Comparison of ENCODE assay signal across 10 cellular contexts in genomic region chr12:64730585-64730964, GRCh38. TPM values are rescaled to one million over a fixed set of nuclear protein-coding genes. Genes with fewer than 3 reads are reported as not detected.
DNase-seq lines count a peak whose midpoint lies in the region; ATAC-seq, FAIRE-seq and TF ChIP-seq lines count a peak whose summit lies in the region.
"Had no signal": no experiment of that assay in that cellular context is flagged by ENCODE, and none has a peak within 500 bp of the region (broad histone marks: within the 10 kb centered on the region; RNA-seq: fewer than 3 reads in every experiment).

No MANE protein-coding gene starts in this region.

- no peak for FAIRE-seq in GM12878 (lab: Jason Lieb, UNC)

- H3K9me3 ChIP-seq in GM12878 (replicated peaks; ENCODE audit: control insufficient read depth, insufficient read depth, low read length) (no peaks in the 10 kb centered on the region), MG63 (no peaks in the 10 kb centered on the region)

- no peaks in the 10 kb centered on the region for H3K79me2 ChIP-seq in GM12878 (ENCODE audit: control insufficient read depth, insufficient read depth, low read length)

- H3K27ac Mint-ChIP-seq in activated naive CD4-positive, alpha-beta T cell treated with anti-CD3 and anti-CD28 coated beads, Interleukin-2, amount 10 ng/mL, durations not matched to agents 7 days and 5 days = peak overlapping the region; percentile 93
- H3K27ac Mint-ChIP-seq in stimulated activated naive CD8-positive, alpha-beta T cell treated with anti-CD3 and anti-CD28 coated beads, Interleukin-15, Interleukin-2, amounts not matched to agents 100 ng/mL and 50 ng/mL, for 24 hours = peak overlapping the region; percentile 82

- no peak for TF ChIP-seq CTCF in GM12878 (IDR thresholded peaks at IDR 0.05 in 2 of 3, conservative IDR thresholded peaks at IDR 0.05 in 1 of 3; ENCODE audit: control insufficient read depth in 2 of 3, extremely low read depth in 1 of 3, insufficient read depth in 1 of 3, low read depth in 3 of 3, low read length in 3 of 3)

- peak overlapping the region; percentile 77 for H2AFZ ChIP-seq in GM12878 (ENCODE audit: control insufficient read depth, low read depth, low read length)

- H3K36me3 ChIP-seq in GM12878 (ENCODE audit: control insufficient read depth in 2 of 2, insufficient read depth in 2 of 2, low read length in 1 of 2) (peaks cover 0 to 7% of the 10 kb centered on the region in 2 experiments; a peak in 1 of 4 replicates), MG63 (peaks cover under 1% of the 10 kb centered on the region)

- H3K36me3 Mint-ChIP-seq in activated naive CD4-positive, alpha-beta T cell treated with anti-CD3 and anti-CD28 coated beads, Interleukin-2, amount 10 ng/mL, durations not matched to agents 7 days and 5 days = peaks cover 46% of the 10 kb centered on the region
- H3K36me3 Mint-ChIP-seq in stimulated activated naive CD8-positive, alpha-beta T cell treated with anti-CD3 and anti-CD28 coated beads, Interleukin-15, Interleukin-2, amounts not matched to agents 100 ng/mL and 50 ng/mL, for 24 hours (ENCODE audit: low read depth) = peaks cover 51% of the 10 kb centered on the region

- H3K4me1 Mint-ChIP-seq in activated naive CD4-positive, alpha-beta T cell treated with anti-CD3 and anti-CD28 coated beads, Interleukin-2, amount 10 ng/mL, durations not matched to agents 7 days and 5 days = peaks cover 20% of the 10 kb centered on the region
- peaks cover 18% of the 10 kb centered on the region for H3K4me1 Mint-ChIP-seq in stimulated activated naive CD8-positive, alpha-beta T cell treated with anti-CD3 and anti-CD28 coated beads, Interleukin-15, Interleukin-2, amounts not matched to agents 100 ng/mL and 50 ng/mL, for 24 hours (ENCODE audit: low read depth)

- CTCF ChIA-PET in activated naive CD4-positive, alpha-beta T cell treated with anti-CD3 and anti-CD28 coated beads, Interleukin-2, amount 10 ng/mL, durations not matched to agents 7 days and 5 days (lab: Charles Lee) = interaction anchor here (1.0 kb wide), 1 partner anchor 181 kb away, joined by 4 read pairs; no protein-coding TSS in a partner anchor
- CTCF ChIA-PET in GM12878 (lab: Yijun Ruan, JAX) = no interaction called here

- 100% methylated on average over 2 of the region's 2 CpGs for WGBS in GM12878 (ENCODE audit: insufficient coverage, insufficient replicate concordance, low lambda C conversion rate, missing lambda C conversion rate)

- H3K4me3 ChIP-seq in GM12878 (no peak overlapping the region), MG63 (no peak overlapping the region)

- H3K4me2 ChIP-seq in GM12878 (ENCODE audit: control insufficient read depth, insufficient read depth) = peak overlapping the region; percentile 67

- H3K27me3 ChIP-seq in GM12878 (replicated peaks in 1 of 2; ENCODE audit: control insufficient read depth in 2 of 2, insufficient read depth in 2 of 2, low read length in 1 of 2) (no peaks in the 10 kb centered on the region), MG63 (no peaks in the 10 kb centered on the region)

- no peak for TF ChIP-seq RAD21 in GM12878 (IDR thresholded peaks at IDR 0.05; ENCODE audit: insufficient read depth, low read depth, low read length)

- H3K4me3 Mint-ChIP-seq in activated naive CD4-positive, alpha-beta T cell treated with anti-CD3 and anti-CD28 coated beads, Interleukin-2, amount 10 ng/mL, durations not matched to agents 7 days and 5 days = no peak overlapping the region
- H3K4me3 Mint-ChIP-seq in stimulated activated naive CD8-positive, alpha-beta T cell treated with anti-CD3 and anti-CD28 coated beads, Interleukin-15, Interleukin-2, amounts not matched to agents 100 ng/mL and 50 ng/mL, for 24 hours = peak overlapping the region; percentile 35

- POLR2A ChIA-PET in GM12878 (lab: Charles Lee) = interaction anchor here (0.6 kb wide), 4 partner anchors 23 to 287 kb away, joined by 3 to 6 read pairs (median 4); no protein-coding TSS in a partner anchor

- DNase-seq in activated naive CD4-positive, alpha-beta T cell treated with anti-CD3 and anti-CD28 coated beads, Interleukin-2, amount 10 ng/mL, durations not matched to agents 7 days and 5 days = no peak
- no peak for DNase-seq in activated naive CD4-positive, alpha-beta T cell (lab: John Stamatoyannopoulos, UW)
- DNase-seq in MV-4-11 (lab: John Stamatoyannopoulos, UW) (peak; percentile 44), GM12878 (ENCODE audit: low read depth, low spot score) (no peak), NCI-H1417 treated with DMSO at 0.1 percent for 48 hours (lab: John Stamatoyannopoulos, UW) (no peak), MG63 (no peak)
- DNase-seq: activated CD4-positive, alpha-beta T cell treated with anti-CD3 and anti-CD28 coated beads for 4 hours; COR-L47 had no signal

- H3K27me3 Mint-ChIP-seq in activated naive CD4-positive, alpha-beta T cell treated with anti-CD3 and anti-CD28 coated beads, Interleukin-2, amount 10 ng/mL, durations not matched to agents 7 days and 5 days = no peaks in the 10 kb centered on the region
- H3K27me3 Mint-ChIP-seq in stimulated activated naive CD8-positive, alpha-beta T cell treated with anti-CD3 and anti-CD28 coated beads, Interleukin-15, Interleukin-2, amounts not matched to agents 100 ng/mL and 50 ng/mL, for 24 hours = no peaks in the 10 kb centered on the region

- no TSS peak for BruUV-seq in GM12878 (replicated peaks; lab: Mats Ljungman, UMichigan)

- H3K9me3 Mint-ChIP-seq in activated naive CD4-positive, alpha-beta T cell treated with anti-CD3 and anti-CD28 coated beads, Interleukin-2, amount 10 ng/mL, durations not matched to agents 7 days and 5 days = no peaks in the 10 kb centered on the region
- no peaks in the 10 kb centered on the region for H3K9me3 Mint-ChIP-seq in stimulated activated naive CD8-positive, alpha-beta T cell treated with anti-CD3 and anti-CD28 coated beads, Interleukin-15, Interleukin-2, amounts not matched to agents 100 ng/mL and 50 ng/mL, for 24 hours

- H3K27ac ChIP-seq in GM12878 (ENCODE audit: control insufficient read depth, insufficient read depth) = peak overlapping the region; percentile 81

- intact Hi-C loops in GM12878 (cut with micrococcal nuclease; ENCODE audit: unreplicated experiment) = loop anchor here (1.0 kb wide), 1 partner anchor 87 kb away; no protein-coding TSS in a partner anchor

- TF ChIP-seq POLR2A in GM12878 (IDR thresholded peaks at IDR 0.05; ENCODE audit: low read depth, low read length) = no peak

- in situ Hi-C loops in GM12878 (cut with MboI) = no loop called here

- peak; percentile 38 for ATAC-seq in GM12878
- ATAC-seq in HG03280 (IDR thresholded peaks at IDR 0.05; ENCODE audit: unreplicated experiment) = no peak

- RAD21 ChIA-PET in GM12878 (lab: Charles Lee; ENCODE audit: unreplicated experiment) = interaction anchor here (1.2 to 1.9 kb wide), 2 partner anchors 70 to 181 kb away, joined by 3 to 7 read pairs; no protein-coding TSS in a partner anchor

- peak overlapping the region; percentile 2; the same call in 1 of the 2 replicates for H3K9ac ChIP-seq in GM12878 (ENCODE audit: control insufficient read depth, insufficient read depth, low read length)

- SMC1A ChIA-PET in GM12878 (lab: Charles Lee; ENCODE audit: uncharacterized antibody, unreplicated experiment) = interaction anchor here (0.6 to 1.2 kb wide), 7 partner anchors 13 to 307 kb away, joined by 3 to 6 read pairs (median 3); no protein-coding TSS in a partner anchor

- no peaks in the 10 kb centered on the region for H4K20me1 ChIP-seq in GM12878 (ENCODE audit: control insufficient read depth, insufficient read depth)

- peaks cover 6% of the 10 kb centered on the region for H3K4me1 ChIP-seq in GM12878 (ENCODE audit: control insufficient read depth, insufficient read depth, low read length)

- no peak for TF ChIP-seq EP300 in GM12878 (IDR thresholded peaks at IDR 0.05; ENCODE audit: borderline replicate concordance in 1 of 2, control insufficient read depth in 1 of 2, low read depth in 2 of 2, low read length in 2 of 2)

TF ChIP-seq in GM12878, 131 proteins besides CTCF, POLR2A, EP300 and RAD21 (continues in another document):
- no peak for TF ChIP-seq ZNF384 (IDR thresholded peaks at IDR 0.05; ENCODE audit: borderline replicate concordance, low read depth, low read length)
- no peak for TF ChIP-seq PBX3 (IDR thresholded peaks at IDR 0.05; ENCODE audit: insufficient replicate concordance, low read depth, low read length)
- TF ChIP-seq SIN3A (IDR thresholded peaks at IDR 0.05; ENCODE audit: low read depth, low read length) = no peak

RNA-seq across cellular contexts. Expression of gene GNS, which starts 28.6 kb away (rescaled TPM):
- 52.0 and 53.8 TPM in 2 replicates for total RNA-seq in GM12878 (2013; cell fraction: nucleolus; rRNA removed)
- total RNA-seq in GM12878 (2014; rRNA removed) (19.0 and 21.0 TPM in 2 replicates), GM12878 (2014; rRNA removed; fragmentation: Illumina TruSeq; extraction: Trizol) (21.5 and 23.6 TPM in 2 replicates), GM12878 (2021) (20.8 and 21.4 TPM in 2 replicates)
- polyA plus RNA-seq in GM12878 (2011; ENCODE audit: low read depth) = 17.8 TPM
- polyA plus RNA-seq in GM12878 (2011; rRNA removed) (32.9 and 33.8 TPM in 2 replicates), GM12878 (2014; fragmentation: Illumina TruSeq; extraction: Trizol) (19.8 and 22.2 TPM in 2 replicates), GM12878 (2014; fragmentation: Nextera tagmentation; extraction: Ambion mirVana) (1 to 10 TPM; 4.1 to 4.4 TPM), GM12878 (2014; rRNA removed) (11.6 and 13.0 TPM in 2 replicates), GM12878 (2016; fragmentation: Nextera tagmentation; extraction: Ambion mirVana) (10 to 100 TPM; 17.8 to 19.3 TPM)
- 15.8 and 20.5 TPM in 2 replicates for polyA plus RNA-seq in GM12878 (2011; cell fraction: cytosol; rRNA removed)
- polyA plus RNA-seq in GM12878 (2011; cell fraction: nucleus; rRNA removed) = 11.3 and 12.0 TPM in 2 replicates
- 15.9 and 18.3 TPM in 2 replicates for polyA plus RNA-seq in GM12878 (2012)
- 46.4 and 89.7 TPM in 2 replicates for polyA minus RNA-seq in GM12878 (2011; rRNA and poly(A)+ RNA removed)
- 19.4 and 21.2 TPM in 2 replicates for polyA minus RNA-seq in GM12878 (2011; cell fraction: cytosol; rRNA and poly(A)+ RNA removed)
- polyA minus RNA-seq in GM12878 (2011; cell fraction: nucleus; rRNA and poly(A)+ RNA removed) = 7.4 and 9.0 TPM in 2 replicates
- total RNA-seq in MG63 (2014; rRNA removed; shearing (Covaris generic); ENCODE audit: low replicate concordance) = 42.7 and 48.1 TPM in 2 replicates
